ENCODE assay signal across 13 cellular contexts in genomic region chr6:156971153-156971882, GRCh38.
"Had no signal": no experiment of that assay in that cellular context is flagged by ENCODE, and none has a peak within 500 bp of the region (broad histone marks: within the 10 kb centered on the region; RNA-seq: fewer than 3 reads in every experiment).

No MANE protein-coding gene starts in this region.

- H3K4me3 ChIP-seq: stomach, vagina had no signal

- H3K27me3 ChIP-seq: brain microvascular endothelial cell, stomach, vagina had no signal

- H3K36me3 Mint-ChIP-seq: activated naive CD8-positive, alpha-beta T cell; natural killer cell treated with Interleukin-12 subunit alpha and Interleukin-12 subunit beta and Interleukin-15 and Interleukin-18, amount 100 ng/mL, for 72 hours had no signal

- H3K9me3 Mint-ChIP-seq: activated CD4-positive, alpha-beta memory T cell treated with anti-CD3 and anti-CD28 coated beads for 36 hours; activated T-cell treated with anti-CD3 and anti-CD28 coated beads, Interleukin-2, amount 50 U/mL, for 4 hours; natural killer cell treated with Interleukin-12 subunit alpha and Interleukin-12 subunit beta and Interleukin-15 and Interleukin-18, amount 100 ng/mL, for 72 hours had no signal

- ATAC-seq: activated T-cell treated with anti-CD3 and anti-CD28 coated beads, Interleukin-2, amount 50 U/mL, for 4 hours; left colon; natural killer cell treated with Interleukin-12 subunit alpha and Interleukin-12 subunit beta and Interleukin-15 and Interleukin-18, amount 100 ng/mL, for 72 hours had no signal

- H3K27ac Mint-ChIP-seq: activated CD4-positive, alpha-beta memory T cell treated with anti-CD3 and anti-CD28 coated beads for 36 hours; activated naive CD8-positive, alpha-beta T cell; natural killer cell treated with Interleukin-12 subunit alpha and Interleukin-12 subunit beta and Interleukin-15 and Interleukin-18, amount 100 ng/mL, for 72 hours had no signal

- H3K27ac ChIP-seq: brain microvascular endothelial cell, stomach, vagina had no signal

- H3K4me3 Mint-ChIP-seq: activated CD4-positive, alpha-beta memory T cell treated with anti-CD3 and anti-CD28 coated beads for 36 hours; activated naive CD8-positive, alpha-beta T cell; activated T-cell treated with anti-CD3 and anti-CD28 coated beads, Interleukin-2, amount 50 U/mL, for 4 hours; natural killer cell treated with Interleukin-12 subunit alpha and Interleukin-12 subunit beta and Interleukin-15 and Interleukin-18, amount 100 ng/mL, for 72 hours had no signal

- H3K27me3 Mint-ChIP-seq: activated CD4-positive, alpha-beta memory T cell treated with anti-CD3 and anti-CD28 coated beads for 36 hours; activated naive CD8-positive, alpha-beta T cell; natural killer cell treated with Interleukin-12 subunit alpha and Interleukin-12 subunit beta and Interleukin-15 and Interleukin-18, amount 100 ng/mL, for 72 hours had no signal

- H3K9me3 ChIP-seq: stomach, vagina had no signal

- H3K36me3 ChIP-seq: brain microvascular endothelial cell, stomach, vagina had no signal

- DNase-seq: activated CD4-positive, alpha-beta memory T cell treated with anti-CD3 and anti-CD28 coated beads for 36 hours; activated CD4-positive, alpha-beta T cell treated with anti-CD3 and anti-CD28 coated beads for 1 hour; activated gamma-delta T cell; activated T-cell treated with anti-CD3 and anti-CD28 coated beads, Interleukin-2, amount 50 U/mL, for 4 hours; brain microvascular endothelial cell; left colon; mammary epithelial cell; stimulated activated CD4-positive, alpha-beta T cell treated with anti-CD3 and anti-CD28 coated beads, Interleukin-4, amount 100 ng/mL, for 4 hours; stomach; T-helper 2 cell had no signal
